ENCODE assay signal across 22 cellular contexts in the genomic region with DNA sequence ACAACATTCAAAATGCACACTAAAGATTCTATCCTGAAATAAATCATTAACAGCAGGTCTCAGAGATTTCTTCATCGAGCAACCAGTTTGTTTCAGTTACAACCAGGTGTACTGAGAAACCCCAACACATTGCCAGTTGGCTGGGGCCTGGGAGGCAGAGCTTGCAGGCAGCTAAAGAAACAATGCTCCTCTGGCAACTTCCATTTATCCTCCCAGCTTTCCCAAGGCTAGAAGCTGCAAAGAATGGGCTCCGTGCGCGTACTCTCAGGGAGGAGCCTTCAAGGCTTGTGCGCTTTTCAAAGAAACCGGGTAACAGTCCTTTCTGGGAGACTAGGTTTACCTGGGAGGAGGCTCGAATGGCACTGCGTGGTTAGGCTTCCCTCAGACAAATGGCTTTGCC.
DNase-seq lines count a peak whose midpoint lies in the region; ATAC-seq, FAIRE-seq and TF ChIP-seq lines count a peak whose summit lies in the region.
"Had no signal": no experiment of that assay in that cellular context is flagged by ENCODE, and none has a peak within 500 bp of the region (broad histone marks: within the 10 kb centered on the region; RNA-seq: fewer than 3 reads in every experiment).

No MANE protein-coding gene starts in this region.

- H3K27ac ChIP-seq in right lobe of liver (no peak overlapping the region), HepG2 (ENCODE audit: extremely low read length, insufficient read depth, low read length) (no peak overlapping the region), hepatocyte (no peak overlapping the region), mesenchymal stem cell (ENCODE audit: low read length, poor library complexity, severe bottlenecking) (peak overlapping the region; percentile 10), small intestine (ENCODE audit: low read depth in 1 of 2, low read length in 1 of 2) (no peak overlapping the region)
- H3K27ac ChIP-seq: GM23248, HL-60, SJSA1 had no signal

- H3K4me2 ChIP-seq in HepG2 (ENCODE audit: low read depth, low read length) (no peak overlapping the region), hepatocyte (no peak overlapping the region), mesenchymal stem cell (ENCODE audit: low read length, poor library complexity, severe bottlenecking) (no peak overlapping the region)

- no peak for TF ChIP-seq POLR2A in right lobe of liver (IDR thresholded peaks at IDR 0.05)
- TF ChIP-seq POLR2A in HepG2 (IDR thresholded peaks at IDR 0.05; ENCODE audit: insufficient read depth in 1 of 2, low read depth in 2 of 2, low read length in 2 of 2), result no peak

- CTCF ChIA-PET in HepG2 (lab: Yijun Ruan, JAX; ENCODE audit: low intra/inter-chr PET ratio, low total read pairs), result no interaction called here

- H3K4me1 ChIP-seq in right lobe of liver (peaks cover 0 to 4% (median 0%) of the 10 kb centered on the region in 4 donors), HepG2 (ENCODE audit: insufficient read depth, low read length) (no peaks in the 10 kb centered on the region), hepatocyte (ENCODE audit: insufficient read depth) (peaks cover 9% of the 10 kb centered on the region), mesenchymal stem cell (ENCODE audit: control insufficient read depth, insufficient read depth, low read depth, low read length) (peaks cover 10% of the 10 kb centered on the region), small intestine (ENCODE audit: control insufficient read depth in 2 of 2, insufficient read depth in 1 of 2, low read depth in 1 of 2, low read length in 1 of 2) (peaks cover 0 to 4% of the 10 kb centered on the region in 2 donors)

- H3K14ac ChIP-seq in mesenchymal stem cell (ENCODE audit: low read length in 2 of 2), result no peak overlapping the region

- WGBS in right lobe of liver (ENCODE audit: insufficient coverage, low coverage, low lambda C conversion rate, missing lambda C conversion rate), result 77% methylated on average over 4 of the region's 8 CpGs
- 71% methylated on average over 8 of the region's 8 CpGs for WGBS in HepG2 (ENCODE audit: low lambda C conversion rate)
- 86% methylated on average over 8 of the region's 8 CpGs for WGBS in hepatocyte (ENCODE audit: low lambda C conversion rate, missing lambda C conversion rate)
- 76% methylated on average over 8 of the region's 8 CpGs for WGBS in mesenchymal stem cell
- WGBS in small intestine, 3 donors, result 17 to 72% (median 38%) methylated on average over 8 of the region's 8 CpGs

- no peaks in the 10 kb centered on the region for H3K9me2 ChIP-seq in hepatocyte (replicated peaks; ENCODE audit: insufficient read depth)

- TF ChIP-seq EP300 in HepG2 (IDR thresholded peaks at IDR 0.05; ENCODE audit: low read depth in 2 of 2, low read length in 2 of 2) (no peak), HepG2 (CRISPR knock-in tag; IDR thresholded peaks at IDR 0.05; ENCODE audit: borderline replicate concordance) (no peak)

- no peak for TF ChIP-seq RAD21 in HepG2 (CRISPR knock-in tag; IDR thresholded peaks at IDR 0.05)

- TF ChIP-seq CTCF in right lobe of liver (IDR thresholded peaks at IDR 0.05) (no peak), HepG2 (CRISPR knock-in tag; IDR thresholded peaks at IDR 0.05) (no peak), hepatocyte (IDR thresholded peaks at IDR 0.05; ENCODE audit: poor library complexity) (no peak)

- H3K18ac ChIP-seq in mesenchymal stem cell (ENCODE audit: low read depth in 1 of 2, low read length in 2 of 2), result no peak overlapping the region

- no peak overlapping the region for H2BK120ac ChIP-seq in mesenchymal stem cell (ENCODE audit: low read depth, low read length)

- H4K8ac ChIP-seq in mesenchymal stem cell (ENCODE audit: low read length), result no peak overlapping the region

- no peak overlapping the region for H3K9ac ChIP-seq in HepG2 (ENCODE audit: insufficient read depth, low read depth, low read length)
- no peak overlapping the region for H3K9ac ChIP-seq in mesenchymal stem cell (ENCODE audit: low read length)
- H3K9ac ChIP-seq: GM23248 had no signal

- ATAC-seq in right lobe of liver (peak; percentile 82 to 96 (median 88)), HepG2 (no peak), GM18520 (IDR thresholded peaks at IDR 0.05; ENCODE audit: unreplicated experiment) (no peak)
- ATAC-seq: PC-3 had no signal

- intact Hi-C loops in right lobe of liver (cut with DNase I), result no loop called here
- intact Hi-C loops in HepG2 (cut with micrococcal nuclease; ENCODE audit: unreplicated experiment), result no loop called here

- peak overlapping the region; percentile 95 for H2AK5ac ChIP-seq in mesenchymal stem cell (ENCODE audit: low read length, severe bottlenecking)

- FAIRE-seq in HepG2 (lab: Jason Lieb, UNC), result no peak
- FAIRE-seq in small intestine (lab: Jason Lieb, UNC), result no peak
- FAIRE-seq: GM18507 had no signal

- peak; percentile 41 to 71 (median 70) for DNase-seq in right lobe of liver
- DNase-seq in HepG2 (ENCODE audit: low spot score), result no peak
- DNase-seq in hepatocyte (ENCODE audit: low spot score), result peak; percentile 27
- DNase-seq in mesenchymal stem cell, result no peak
- DNase-seq in small intestine, result peak; percentile 37
- no peak for DNase-seq in hepatic stellate cell (ENCODE audit: low spot score)
- DNase-seq in activated effector memory CD4-positive, alpha-beta T cell treated with anti-CD3 and anti-CD28 coated beads, Interleukin-2, amount 50 U/mL, for 16 hours, result no peak
- DNase-seq: Calu3, DMS79 treated with DMSO at 0.1 percent for 48 hours, GM23248, NCI-H1048, NCI-H1417, NCI-H1694, NCI-H2029 treated with DMSO at 0.1 percent for 48 hours, NCI-H345, NCI-H510A treated with DMSO at 0.1 percent for 48 hours, NCI-H774, PC-3 had no signal

- H4K91ac ChIP-seq in mesenchymal stem cell (ENCODE audit: low read length), result peak overlapping the region; percentile 68

- no peaks in the 10 kb centered on the region for H3K79me1 ChIP-seq in mesenchymal stem cell (replicated peaks; ENCODE audit: low read length, poor library complexity, severe bottlenecking)

- POLR2A ChIA-PET in HepG2 (lab: Yijun Ruan, JAX), result no interaction called here

- H2BK15ac ChIP-seq in mesenchymal stem cell (ENCODE audit: low read depth, poor library complexity, severe bottlenecking), result no peak overlapping the region

- BruUV-seq in HepG2 (replicated peaks; lab: Mats Ljungman, UMichigan), result no TSS peak

- H3K36me3 ChIP-seq in right lobe of liver, result no peaks in the 10 kb centered on the region
- H3K36me3 ChIP-seq in HepG2 (replicated peaks in 1 of 2; ENCODE audit: control insufficient read depth in 1 of 2, insufficient read depth in 2 of 2, low read length in 2 of 2), result no peaks in the 10 kb centered on the region
- H3K36me3 ChIP-seq in hepatocyte (replicated peaks; ENCODE audit: insufficient read depth, low read depth), result no peaks in the 10 kb centered on the region
- H3K36me3 ChIP-seq in mesenchymal stem cell (ENCODE audit: control insufficient read depth in 1 of 2, insufficient read depth in 2 of 2, low read depth in 1 of 2, low read length in 2 of 2), result peaks cover 2 to 27% of the 10 kb centered on the region in 2 experiments
- no peaks in the 10 kb centered on the region for H3K36me3 ChIP-seq in small intestine (ENCODE audit: control insufficient read depth in 2 of 2, insufficient read depth in 2 of 2, low read length in 2 of 2)

- H2AFZ ChIP-seq in HepG2 (ENCODE audit: low read length) (no peak overlapping the region), hepatocyte (no peak overlapping the region), mesenchymal stem cell (ENCODE audit: low read depth, low read length) (no peak overlapping the region)
- H2AFZ ChIP-seq: GM23248 had no signal

- H2BK12ac ChIP-seq in mesenchymal stem cell (ENCODE audit: low read length in 2 of 2), result no peak overlapping the region

- in situ Hi-C loops in HepG2 (cut with HindIII; ENCODE audit: extremely low pct_ligation_motif_present, low pct_unique_long_range_greater_than_20kb), result no loop called here

- H3K4ac ChIP-seq in mesenchymal stem cell (ENCODE audit: low read depth in 1 of 2, low read length in 2 of 2), result no peak overlapping the region

- no peak overlapping the region for H3K23ac ChIP-seq in mesenchymal stem cell (ENCODE audit: low read length in 2 of 2)

- H4K20me1 ChIP-seq in HepG2 (ENCODE audit: insufficient read depth, low read length) (no peaks in the 10 kb centered on the region), hepatocyte (ENCODE audit: insufficient read depth, poor library complexity, severe bottlenecking) (no peaks in the 10 kb centered on the region)

- H3K9me3 ChIP-seq in right lobe of liver (no peaks in the 10 kb centered on the region), HepG2 (ENCODE audit: low read length) (no peaks in the 10 kb centered on the region), hepatocyte (ENCODE audit: low read depth) (no peaks in the 10 kb centered on the region), mesenchymal stem cell (ENCODE audit: control insufficient read depth, low read length) (no peaks in the 10 kb centered on the region), small intestine (ENCODE audit: control insufficient read depth, low read depth) (no peaks in the 10 kb centered on the region)
- H3K9me3 ChIP-seq: SJSA1 had no signal

- H3K79me2 ChIP-seq in HepG2 (ENCODE audit: insufficient read depth, low read length) (no peaks in the 10 kb centered on the region), hepatocyte (no peaks in the 10 kb centered on the region)

- no peaks in the 10 kb centered on the region for H3K27me3 ChIP-seq in right lobe of liver
- H3K27me3 ChIP-seq in HepG2 (ENCODE audit: control insufficient read depth in 1 of 2, insufficient read depth in 2 of 2, low read length in 2 of 2), result no peaks in the 10 kb centered on the region
- H3K27me3 ChIP-seq in hepatocyte, result no peaks in the 10 kb centered on the region
- no peaks in the 10 kb centered on the region for H3K27me3 ChIP-seq in mesenchymal stem cell (ENCODE audit: control insufficient read depth in 1 of 2, insufficient read depth in 1 of 2, low read length in 2 of 2)
- H3K27me3 ChIP-seq in small intestine (ENCODE audit: control insufficient read depth in 2 of 2, insufficient read depth in 2 of 2, low read length in 2 of 2), result no peaks in the 10 kb centered on the region
- H3K27me3 ChIP-seq: SJSA1 had no signal

- H3K4me3 ChIP-seq in right lobe of liver, result no peak overlapping the region
- H3K4me3 ChIP-seq in HepG2 (replicated peaks in 1 of 3; ENCODE audit: insufficient read depth in 1 of 3, low read depth in 2 of 3, low read length in 3 of 3), result no peak overlapping the region
- H3K4me3 ChIP-seq in hepatocyte, result no peak overlapping the region
- no peak overlapping the region for H3K4me3 ChIP-seq in mesenchymal stem cell (ENCODE audit: insufficient read depth in 1 of 2, low read depth in 1 of 2, low read length in 2 of 2)
- no peak overlapping the region for H3K4me3 ChIP-seq in small intestine (ENCODE audit: low read depth in 1 of 2, low read length in 2 of 2)
- H3K4me3 ChIP-seq: GM23248, SJSA1 had no signal

- peak overlapping the region; percentile 35 for H2BK5ac ChIP-seq in mesenchymal stem cell (ENCODE audit: low read depth, low read length, poor library complexity, severe bottlenecking)

TF ChIP-seq in HepG2, 621 proteins besides CTCF, POLR2A, EP300 and RAD21 (continues in another document):
- TF ChIP-seq EZH2 (conservative IDR thresholded peaks at IDR 0.05; ENCODE audit: low read depth, low read length), result no peak
- TF ChIP-seq BCL6 (CRISPR knock-in tag; IDR thresholded peaks at IDR 0.05), result no peak
- TF ChIP-seq ATF7-NPFF (CRISPR knock-in tag; IDR thresholded peaks at IDR 0.05; ENCODE audit: low read depth), result no peak
- TF ChIP-seq RXRB (CRISPR knock-in tag; IDR thresholded peaks at IDR 0.05; ENCODE audit: borderline replicate concordance), result no peak
- no peak for TF ChIP-seq HCFC1 (IDR thresholded peaks at IDR 0.05; ENCODE audit: low read depth, low read length)

Comparison
In these comparisons a context has a peak if more than half of its experiments do, and no peak if none do; other contexts are left out.
1. ATAC-seq: peak in right lobe of liver (4 of 4); none in HepG2 (single experiment) and GM18520 (single experiment).
2. DNase-seq: peak in right lobe of liver (3 of 3), hepatocyte (single experiment) and small intestine (single experiment); none in HepG2 (single experiment), mesenchymal stem cell (single experiment), hepatic stellate cell (single experiment) and activated effector memory CD4-positive, alpha-beta T cell treated with anti-CD3 and anti-CD28 coated beads, Interleukin-2, amount 50 U/mL, for 16 hours (single experiment).